ENCODE assay signal across 9 cellular contexts in the genomic region with DNA sequence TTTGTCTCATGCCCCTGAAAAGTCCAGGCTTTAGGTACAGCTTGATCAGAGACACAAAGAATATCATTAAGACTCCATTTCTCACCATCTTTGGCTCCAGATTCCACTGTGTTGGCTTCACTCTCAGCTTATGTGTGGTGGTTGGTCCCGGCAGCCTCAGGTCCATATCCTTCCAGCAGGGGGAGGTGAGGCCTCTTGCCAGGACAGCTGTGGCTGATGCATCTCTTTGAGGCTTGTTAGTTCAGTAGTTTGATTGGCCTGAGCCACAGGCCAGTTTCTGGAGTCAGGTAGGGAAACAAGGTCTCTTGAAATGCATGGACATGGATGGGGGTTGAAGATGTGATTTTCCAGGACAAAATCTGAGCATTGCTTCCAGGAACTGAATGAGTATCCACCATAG.
DNase-seq lines count a peak whose midpoint lies in the region; ATAC-seq and TF ChIP-seq lines count a peak whose summit lies in the region.
"Had no signal": no experiment of that assay in that cellular context is flagged by ENCODE, and none has a peak within 500 bp of the region (broad histone marks: within the 10 kb centered on the region; RNA-seq: fewer than 3 reads in every experiment).

No MANE protein-coding gene starts in this region.

- peaks cover 0 to 35% (median 9%) of the 10 kb centered on the region in 3 donors for H3K4me1 ChIP-seq in esophagus squamous epithelium
- no peaks in the 10 kb centered on the region for H3K4me1 ChIP-seq in psoas muscle

- TF ChIP-seq POLR2A in esophagus squamous epithelium (IDR thresholded peaks at IDR 0.05), result no peak

- no peak overlapping the region for H3K4me3 Mint-ChIP-seq in T-helper 2 cell treated with Interferon-gamma antibody and Interleukin-4, amounts not matched to agents 5 μg/mL and 100 μg/mL, for 36 hours
- H3K4me3 Mint-ChIP-seq: IgD-negative memory B cell had no signal

- H3K27me3 ChIP-seq in esophagus squamous epithelium (no peaks in the 10 kb centered on the region), psoas muscle (ENCODE audit: insufficient read depth in 3 of 3, low read length in 2 of 3) (no peaks in the 10 kb centered on the region)

- 40 to 50% methylated on average over 1 of the region's 1 CpG for whole genome bisulfite sequencing in esophagus squamous epithelium, 2 donors
- WGBS in psoas muscle, 3 donors, result 27 to 47% (median 42%) methylated on average over 1 of the region's 1 CpG

- ATAC-seq in GM21423 (IDR thresholded peaks at IDR 0.05; ENCODE audit: unreplicated experiment), result peak; percentile 61
- ATAC-seq in psoas muscle, result peak; percentile 64 to 76 (median 70)
- no peak for ATAC-seq in HG02938 (IDR thresholded peaks at IDR 0.05; ENCODE audit: unreplicated experiment)

- H3K27ac ChIP-seq in esophagus squamous epithelium, result peak overlapping the region in 3 of 4 donors; percentile 16 to 71 (median 38)
- no peak overlapping the region for H3K27ac ChIP-seq in psoas muscle

- intact Hi-C loops in esophagus squamous epithelium (cut with DNase I) (no loop called here), psoas muscle (cut with DNase I) (no loop called here)

- H3K4me3 ChIP-seq in esophagus squamous epithelium (no peak overlapping the region), psoas muscle (no peak overlapping the region)

- no peak overlapping the region for H3K27ac Mint-ChIP-seq in T-helper 2 cell treated with Interferon-gamma antibody and Interleukin-4, amounts not matched to agents 5 μg/mL and 100 μg/mL, for 36 hours
- H3K27ac Mint-ChIP-seq: IgD-negative memory B cell had no signal

- H3K36me3 ChIP-seq in esophagus squamous epithelium (no peaks in the 10 kb centered on the region), psoas muscle (ENCODE audit: insufficient read depth in 1 of 2, low read depth in 1 of 2) (no peaks in the 10 kb centered on the region)

- H3K27me3 Mint-ChIP-seq in T-helper 2 cell treated with Interferon-gamma antibody and Interleukin-4, amounts not matched to agents 5 μg/mL and 100 μg/mL, for 36 hours (ENCODE audit: low read depth), result no peaks in the 10 kb centered on the region
- H3K27me3 Mint-ChIP-seq: IgD-negative memory B cell had no signal

- H3K9me3 ChIP-seq in esophagus squamous epithelium (no peaks in the 10 kb centered on the region), psoas muscle (no peaks in the 10 kb centered on the region)

- H3K36me3 Mint-ChIP-seq in T-helper 2 cell treated with Interferon-gamma antibody and Interleukin-4, amounts not matched to agents 5 μg/mL and 100 μg/mL, for 36 hours (ENCODE audit: low read depth), result peaks cover 5% of the 10 kb centered on the region

- DNase-seq in Daoy (ENCODE audit: low read depth) (peak; percentile 50), NCI-H146 treated with DMSO at 0.1 percent for 48 hours (lab: John Stamatoyannopoulos, UW; ENCODE audit: unreplicated experiment) (peak; percentile 9), esophagus squamous epithelium (lab: John Stamatoyannopoulos, UW) (no peak), psoas muscle (peak; percentile 55 to 80), NCI-H2227 (lab: John Stamatoyannopoulos, UW; ENCODE audit: unreplicated experiment) (no peak)
- no peak for DNase-seq in T-helper 2 cell treated with Interferon-gamma antibody and Interleukin-4, amounts not matched to agents 5 μg/mL and 100 μg/mL, for 36 hours (ENCODE audit: low spot score)

- no peaks in the 10 kb centered on the region for H3K4me1 Mint-ChIP-seq in T-helper 2 cell treated with Interferon-gamma antibody and Interleukin-4, amounts not matched to agents 5 μg/mL and 100 μg/mL, for 36 hours (ENCODE audit: low read depth)
- H3K4me1 Mint-ChIP-seq: IgD-negative memory B cell had no signal

- TF ChIP-seq CTCF in esophagus squamous epithelium (IDR thresholded peaks at IDR 0.05), result peak in 5 of 6 experiments; percentile 15 to 73 (median 48)
- peak; percentile 52 for TF ChIP-seq CTCF in psoas muscle (IDR thresholded peaks at IDR 0.05)

- no peaks in the 10 kb centered on the region for H3K9me3 Mint-ChIP-seq in T-helper 2 cell treated with Interferon-gamma antibody and Interleukin-4, amounts not matched to agents 5 μg/mL and 100 μg/mL, for 36 hours
- H3K9me3 Mint-ChIP-seq: IgD-negative memory B cell had no signal

Comparison
In these comparisons a context has a peak if more than half of its experiments do, and no peak if none do; other contexts are left out.
1. DNase-seq: peak in Daoy (single experiment), NCI-H146 treated with DMSO at 0.1 percent for 48 hours (single experiment) and psoas muscle (2 of 2); none in esophagus squamous epithelium (single experiment), T-helper 2 cell treated with Interferon-gamma antibody and Interleukin-4, amounts not matched to agents 5 μg/mL and 100 μg/mL, for 36 hours (single experiment) and NCI-H2227 (single experiment).